1 cellular context compared by ENCODE assay signal in the genomic region with DNA sequence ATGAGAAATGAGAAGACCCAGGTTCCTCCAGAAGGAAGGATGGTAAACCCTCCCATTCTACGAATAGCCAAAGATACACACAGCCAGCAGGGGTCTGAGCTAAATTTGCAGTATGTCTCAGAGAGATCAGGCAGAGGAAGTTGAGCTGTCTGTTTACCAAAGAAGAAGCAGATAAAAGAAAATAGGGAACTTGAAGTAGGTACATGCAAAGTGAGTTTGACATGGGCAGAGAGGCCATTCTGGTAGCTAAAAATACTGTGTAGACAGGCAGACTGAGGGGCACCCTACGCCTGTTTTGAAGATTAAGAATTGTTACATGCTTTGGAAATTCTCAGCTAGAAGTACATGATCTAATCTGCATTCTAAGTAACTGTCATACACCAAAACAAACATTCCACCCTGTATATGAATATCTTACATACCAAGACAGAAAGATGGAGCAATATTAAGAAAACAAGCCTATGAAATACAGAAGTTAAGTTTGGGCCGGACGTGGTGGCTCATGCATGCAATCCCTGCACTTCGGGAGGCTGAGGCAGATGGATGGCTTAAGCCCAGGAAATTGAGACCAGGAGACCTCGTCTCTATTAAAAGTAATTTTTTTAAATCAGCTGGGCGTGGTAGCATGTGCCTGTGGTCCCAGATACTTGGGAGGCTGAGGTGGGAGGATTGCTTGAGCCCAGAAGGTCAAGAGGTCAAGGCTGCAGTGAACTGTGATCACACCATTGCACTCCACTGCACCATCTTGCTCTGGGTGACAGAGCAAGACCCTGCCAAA.
TF ChIP-seq lines count a peak whose summit lies in the region.

No MANE protein-coding gene starts in this region.

TF ChIP-seq in GM12878, 131 proteins besides CTCF, POLR2A, EP300 and RAD21 (continued from another document and continues in another):
- TF ChIP-seq SPI1 (IDR thresholded peaks at IDR 0.05; ENCODE audit: borderline replicate concordance, insufficient read depth, low read depth, low read length) (peak; percentile 71; the same call in 1 of the 2 replicates), MTA2 (IDR thresholded peaks at IDR 0.05; ENCODE audit: low read depth) (no peak), MEF2B (IDR thresholded peaks at IDR 0.05; ENCODE audit: partially characterized antibody, poor library complexity, severe bottlenecking) (peak; percentile 57), NR2C2 (IDR thresholded peaks at IDR 0.05; ENCODE audit: borderline replicate concordance, control insufficient read depth, insufficient read length, low read depth) (no peak), TBL1XR1 (IDR thresholded peaks at IDR 0.05; ENCODE audit: low read depth, low read length) (0 out of 2 replicates have a peak, but pooled peaks have one; percentile 26), CHD4 (IDR thresholded peaks at IDR 0.05) (no peak), SMC3 (IDR thresholded peaks at IDR 0.05; ENCODE audit: borderline replicate concordance, low read length) (no peak), RFX5 (IDR thresholded peaks at IDR 0.05; ENCODE audit: low read depth, low read length) (no peak), RAD51 (IDR thresholded peaks at IDR 0.05) (no peak), GATAD2B (conservative IDR thresholded peaks at IDR 0.05; ENCODE audit: low read depth) (no peak), NFXL1 (IDR thresholded peaks at IDR 0.05; ENCODE audit: borderline replicate concordance) (no peak), JUND (IDR thresholded peaks at IDR 0.05; ENCODE audit: low read depth, low read length) (no peak), TARDBP (IDR thresholded peaks at IDR 0.05; ENCODE audit: borderline replicate concordance) (no peak), BACH1 (IDR thresholded peaks at IDR 0.05; ENCODE audit: borderline replicate concordance) (no peak), TCF7 (IDR thresholded peaks at IDR 0.05; ENCODE audit: borderline replicate concordance) (0 out of 2 replicates have a peak, but pooled peaks have one; percentile 15), PAX5 (IDR thresholded peaks at IDR 0.05; ENCODE audit: borderline replicate concordance, low read depth, low read length) (no peak), EZH2 (IDR thresholded peaks at IDR 0.05; ENCODE audit: borderline replicate concordance, control insufficient read depth, low read depth, low read length) (no peak), ZNF622 (IDR thresholded peaks at IDR 0.05) (no peak), TCF3 (IDR thresholded peaks at IDR 0.05; ENCODE audit: borderline replicate concordance, insufficient read depth, low read depth, low read length) (no peak), RB1 (IDR thresholded peaks at IDR 0.05; ENCODE audit: borderline replicate concordance) (no peak), PAX8 (IDR thresholded peaks at IDR 0.05) (no peak), POU2F2 (IDR thresholded peaks at IDR 0.05; ENCODE audit: borderline replicate concordance, low read depth, low read length) (peak; percentile 72; the same call in 1 of the 3 replicates), SUPT20H (IDR thresholded peaks at IDR 0.05; ENCODE audit: borderline replicate concordance, control insufficient read depth, low read depth, low read length) (no peak), NFYA (IDR thresholded peaks at IDR 0.05; ENCODE audit: borderline replicate concordance, low read depth, low read length) (no peak), FOXK2 (IDR thresholded peaks at IDR 0.05) (no peak), ETV6 (conservative IDR thresholded peaks at IDR 0.05 in 1 of 2, IDR thresholded peaks at IDR 0.05 in 1 of 2; ENCODE audit: borderline replicate concordance in 1 of 2, low read depth in 1 of 2) (0 out of 4 replicates have a peak, but pooled peaks of 1 of the 2 experiments have one; percentile 19), ZNF217 (IDR thresholded peaks at IDR 0.05) (no peak), CREM (IDR thresholded peaks at IDR 0.05; ENCODE audit: low read depth) (no peak), SMAD5 (IDR thresholded peaks at IDR 0.05; ENCODE audit: low read depth) (no peak), DPF2 (IDR thresholded peaks at IDR 0.05) (0 out of 2 replicates have a peak, but pooled peaks have one; percentile 50), HCFC1 (IDR thresholded peaks at IDR 0.05; ENCODE audit: low read length) (no peak), RUNX3 (IDR thresholded peaks at IDR 0.05; ENCODE audit: low read length) (no peak), POLR2AphosphoS5 (IDR thresholded peaks at IDR 0.05; ENCODE audit: low read length) (no peak), YBX1 (IDR thresholded peaks at IDR 0.05) (no peak), ZNF24 (IDR thresholded peaks at IDR 0.05) (no peak), FOXM1 (IDR thresholded peaks at IDR 0.05; ENCODE audit: low read depth, low read length) (no peak), ESRRA (IDR thresholded peaks at IDR 0.05; ENCODE audit: low read length) (no peak), YY1 (IDR thresholded peaks at IDR 0.05; ENCODE audit: low read depth, low read length) (no peak), WRNIP1 (IDR thresholded peaks at IDR 0.05; ENCODE audit: borderline replicate concordance, low read depth, low read length) (no peak), BRCA1 (IDR thresholded peaks at IDR 0.05; ENCODE audit: low read depth, low read length) (no peak)
- TF ChIP-seq, protein P1, sequence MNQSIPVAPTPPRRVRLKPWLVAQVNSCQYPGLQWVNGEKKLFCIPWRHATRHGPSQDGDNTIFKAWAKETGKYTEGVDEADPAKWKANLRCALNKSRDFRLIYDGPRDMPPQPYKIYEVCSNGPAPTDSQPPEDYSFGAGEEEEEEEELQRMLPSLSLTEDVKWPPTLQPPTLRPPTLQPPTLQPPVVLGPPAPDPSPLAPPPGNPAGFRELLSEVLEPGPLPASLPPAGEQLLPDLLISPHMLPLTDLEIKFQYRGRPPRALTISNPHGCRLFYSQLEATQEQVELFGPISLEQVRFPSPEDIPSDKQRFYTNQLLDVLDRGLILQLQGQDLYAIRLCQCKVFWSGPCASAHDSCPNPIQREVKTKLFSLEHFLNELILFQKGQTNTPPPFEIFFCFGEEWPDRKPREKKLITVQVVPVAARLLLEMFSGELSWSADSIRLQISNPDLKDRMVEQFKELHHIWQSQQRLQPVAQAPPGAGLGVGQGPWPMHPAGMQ (IDR thresholded peaks at IDR 0.05; ENCODE audit: borderline replicate concordance) = no peak
- TF ChIP-seq, protein P2, sequence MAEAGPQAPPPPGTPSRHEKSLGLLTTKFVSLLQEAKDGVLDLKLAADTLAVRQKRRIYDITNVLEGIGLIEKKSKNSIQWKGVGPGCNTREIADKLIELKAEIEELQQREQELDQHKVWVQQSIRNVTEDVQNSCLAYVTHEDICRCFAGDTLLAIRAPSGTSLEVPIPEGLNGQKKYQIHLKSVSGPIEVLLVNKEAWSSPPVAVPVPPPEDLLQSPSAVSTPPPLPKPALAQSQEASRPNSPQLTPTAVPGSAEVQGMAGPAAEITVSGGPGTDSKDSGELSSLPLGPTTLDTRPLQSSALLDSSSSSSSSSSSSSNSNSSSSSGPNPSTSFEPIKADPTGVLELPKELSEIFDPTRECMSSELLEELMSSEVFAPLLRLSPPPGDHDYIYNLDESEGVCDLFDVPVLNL (IDR thresholded peaks at IDR 0.05; ENCODE audit: low read depth, low read length) = no peak
- TF ChIP-seq, protein P3, sequence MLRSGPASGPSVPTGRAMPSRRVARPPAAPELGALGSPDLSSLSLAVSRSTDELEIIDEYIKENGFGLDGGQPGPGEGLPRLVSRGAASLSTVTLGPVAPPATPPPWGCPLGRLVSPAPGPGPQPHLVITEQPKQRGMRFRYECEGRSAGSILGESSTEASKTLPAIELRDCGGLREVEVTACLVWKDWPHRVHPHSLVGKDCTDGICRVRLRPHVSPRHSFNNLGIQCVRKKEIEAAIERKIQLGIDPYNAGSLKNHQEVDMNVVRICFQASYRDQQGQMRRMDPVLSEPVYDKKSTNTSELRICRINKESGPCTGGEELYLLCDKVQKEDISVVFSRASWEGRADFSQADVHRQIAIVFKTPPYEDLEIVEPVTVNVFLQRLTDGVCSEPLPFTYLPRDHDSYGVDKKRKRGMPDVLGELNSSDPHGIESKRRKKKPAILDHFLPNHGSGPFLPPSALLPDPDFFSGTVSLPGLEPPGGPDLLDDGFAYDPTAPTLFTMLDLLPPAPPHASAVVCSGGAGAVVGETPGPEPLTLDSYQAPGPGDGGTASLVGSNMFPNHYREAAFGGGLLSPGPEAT (IDR thresholded peaks at IDR 0.05; ENCODE audit: low read depth) = no peak
- TF ChIP-seq, protein P4, sequence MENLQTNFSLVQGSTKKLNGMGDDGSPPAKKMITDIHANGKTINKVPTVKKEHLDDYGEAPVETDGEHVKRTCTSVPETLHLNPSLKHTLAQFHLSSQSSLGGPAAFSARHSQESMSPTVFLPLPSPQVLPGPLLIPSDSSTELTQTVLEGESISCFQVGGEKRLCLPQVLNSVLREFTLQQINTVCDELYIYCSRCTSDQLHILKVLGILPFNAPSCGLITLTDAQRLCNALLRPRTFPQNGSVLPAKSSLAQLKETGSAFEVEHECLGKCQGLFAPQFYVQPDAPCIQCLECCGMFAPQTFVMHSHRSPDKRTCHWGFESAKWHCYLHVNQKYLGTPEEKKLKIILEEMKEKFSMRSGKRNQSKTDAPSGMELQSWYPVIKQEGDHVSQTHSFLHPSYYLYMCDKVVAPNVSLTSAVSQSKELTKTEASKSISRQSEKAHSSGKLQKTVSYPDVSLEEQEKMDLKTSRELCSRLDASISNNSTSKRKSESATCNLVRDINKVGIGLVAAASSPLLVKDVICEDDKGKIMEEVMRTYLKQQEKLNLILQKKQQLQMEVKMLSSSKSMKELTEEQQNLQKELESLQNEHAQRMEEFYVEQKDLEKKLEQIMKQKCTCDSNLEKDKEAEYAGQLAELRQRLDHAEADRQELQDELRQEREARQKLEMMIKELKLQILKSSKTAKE (IDR thresholded peaks at IDR 0.05; ENCODE audit: low read depth, poor library complexity, severe bottlenecking) = peak; percentile 17
- TF ChIP-seq, protein P5, sequence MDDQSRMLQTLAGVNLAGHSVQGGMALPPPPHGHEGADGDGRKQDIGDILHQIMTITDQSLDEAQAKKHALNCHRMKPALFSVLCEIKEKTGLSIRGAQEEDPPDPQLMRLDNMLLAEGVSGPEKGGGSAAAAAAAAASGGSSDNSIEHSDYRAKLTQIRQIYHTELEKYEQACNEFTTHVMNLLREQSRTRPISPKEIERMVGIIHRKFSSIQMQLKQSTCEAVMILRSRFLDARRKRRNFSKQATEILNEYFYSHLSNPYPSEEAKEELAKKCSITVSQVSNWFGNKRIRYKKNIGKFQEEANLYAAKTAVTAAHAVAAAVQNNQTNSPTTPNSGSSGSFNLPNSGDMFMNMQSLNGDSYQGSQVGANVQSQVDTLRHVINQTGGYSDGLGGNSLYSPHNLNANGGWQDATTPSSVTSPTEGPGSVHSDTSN (IDR thresholded peaks at IDR 0.05; ENCODE audit: insufficient replicate concordance, low read depth, low read length) = no peak
- TF ChIP-seq, protein P6, sequence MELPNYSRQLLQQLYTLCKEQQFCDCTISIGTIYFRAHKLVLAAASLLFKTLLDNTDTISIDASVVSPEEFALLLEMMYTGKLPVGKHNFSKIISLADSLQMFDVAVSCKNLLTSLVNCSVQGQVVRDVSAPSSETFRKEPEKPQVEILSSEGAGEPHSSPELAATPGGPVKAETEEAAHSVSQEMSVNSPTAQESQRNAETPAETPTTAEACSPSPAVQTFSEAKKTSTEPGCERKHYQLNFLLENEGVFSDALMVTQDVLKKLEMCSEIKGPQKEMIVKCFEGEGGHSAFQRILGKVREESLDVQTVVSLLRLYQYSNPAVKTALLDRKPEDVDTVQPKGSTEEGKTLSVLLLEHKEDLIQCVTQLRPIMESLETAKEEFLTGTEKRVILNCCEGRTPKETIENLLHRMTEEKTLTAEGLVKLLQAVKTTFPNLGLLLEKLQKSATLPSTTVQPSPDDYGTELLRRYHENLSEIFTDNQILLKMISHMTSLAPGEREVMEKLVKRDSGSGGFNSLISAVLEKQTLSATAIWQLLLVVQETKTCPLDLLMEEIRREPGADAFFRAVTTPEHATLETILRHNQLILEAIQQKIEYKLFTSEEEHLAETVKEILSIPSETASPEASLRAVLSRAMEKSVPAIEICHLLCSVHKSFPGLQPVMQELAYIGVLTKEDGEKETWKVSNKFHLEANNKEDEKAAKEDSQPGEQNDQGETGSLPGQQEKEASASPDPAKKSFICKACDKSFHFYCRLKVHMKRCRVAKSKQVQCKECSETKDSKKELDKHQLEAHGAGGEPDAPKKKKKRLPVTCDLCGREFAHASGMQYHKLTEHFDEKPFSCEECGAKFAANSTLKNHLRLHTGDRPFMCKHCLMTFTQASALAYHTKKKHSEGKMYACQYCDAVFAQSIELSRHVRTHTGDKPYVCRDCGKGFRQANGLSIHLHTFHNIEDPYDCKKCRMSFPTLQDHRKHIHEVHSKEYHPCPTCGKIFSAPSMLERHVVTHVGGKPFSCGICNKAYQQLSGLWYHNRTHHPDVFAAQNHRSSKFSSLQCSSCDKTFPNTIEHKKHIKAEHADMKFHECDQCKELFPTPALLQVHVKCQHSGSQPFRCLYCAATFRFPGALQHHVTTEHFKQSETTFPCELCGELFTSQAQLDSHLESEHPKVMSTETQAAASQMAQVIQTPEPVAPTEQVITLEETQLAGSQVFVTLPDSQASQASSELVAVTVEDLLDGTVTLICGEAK (IDR thresholded peaks at IDR 0.05; ENCODE audit: borderline replicate concordance) = no peak
- TF ChIP-seq, protein P7, sequence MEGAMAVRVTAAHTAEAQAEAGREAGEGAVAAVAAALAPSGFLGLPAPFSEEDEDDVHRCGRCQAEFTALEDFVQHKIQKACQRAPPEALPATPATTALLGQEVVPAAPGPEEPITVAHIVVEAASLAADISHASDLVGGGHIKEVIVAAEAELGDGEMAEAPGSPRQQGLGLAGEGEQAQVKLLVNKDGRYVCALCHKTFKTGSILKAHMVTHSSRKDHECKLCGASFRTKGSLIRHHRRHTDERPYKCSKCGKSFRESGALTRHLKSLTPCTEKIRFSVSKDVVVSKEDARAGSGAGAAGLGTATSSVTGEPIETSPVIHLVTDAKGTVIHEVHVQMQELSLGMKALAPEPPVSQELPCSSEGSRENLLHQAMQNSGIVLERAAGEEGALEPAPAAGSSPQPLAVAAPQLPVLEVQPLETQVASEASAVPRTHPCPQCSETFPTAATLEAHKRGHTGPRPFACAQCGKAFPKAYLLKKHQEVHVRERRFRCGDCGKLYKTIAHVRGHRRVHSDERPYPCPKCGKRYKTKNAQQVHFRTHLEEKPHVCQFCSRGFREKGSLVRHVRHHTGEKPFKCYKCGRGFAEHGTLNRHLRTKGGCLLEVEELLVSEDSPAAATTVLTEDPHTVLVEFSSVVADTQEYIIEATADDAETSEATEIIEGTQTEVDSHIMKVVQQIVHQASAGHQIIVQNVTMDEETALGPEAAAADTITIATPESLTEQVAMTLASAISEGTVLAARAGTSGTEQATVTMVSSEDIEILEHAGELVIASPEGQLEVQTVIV (IDR thresholded peaks at IDR 0.05; ENCODE audit: borderline replicate concordance, partially characterized antibody) = no peak
- TF ChIP-seq, protein P8, sequence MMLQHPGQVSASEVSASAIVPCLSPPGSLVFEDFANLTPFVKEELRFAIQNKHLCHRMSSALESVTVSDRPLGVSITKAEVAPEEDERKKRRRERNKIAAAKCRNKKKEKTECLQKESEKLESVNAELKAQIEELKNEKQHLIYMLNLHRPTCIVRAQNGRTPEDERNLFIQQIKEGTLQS (IDR thresholded peaks at IDR 0.05; ENCODE audit: borderline replicate concordance, extremely low read depth, low read depth, low read length) = no peak
